ENCODE assay signal across 7 cellular contexts in the genomic region with DNA sequence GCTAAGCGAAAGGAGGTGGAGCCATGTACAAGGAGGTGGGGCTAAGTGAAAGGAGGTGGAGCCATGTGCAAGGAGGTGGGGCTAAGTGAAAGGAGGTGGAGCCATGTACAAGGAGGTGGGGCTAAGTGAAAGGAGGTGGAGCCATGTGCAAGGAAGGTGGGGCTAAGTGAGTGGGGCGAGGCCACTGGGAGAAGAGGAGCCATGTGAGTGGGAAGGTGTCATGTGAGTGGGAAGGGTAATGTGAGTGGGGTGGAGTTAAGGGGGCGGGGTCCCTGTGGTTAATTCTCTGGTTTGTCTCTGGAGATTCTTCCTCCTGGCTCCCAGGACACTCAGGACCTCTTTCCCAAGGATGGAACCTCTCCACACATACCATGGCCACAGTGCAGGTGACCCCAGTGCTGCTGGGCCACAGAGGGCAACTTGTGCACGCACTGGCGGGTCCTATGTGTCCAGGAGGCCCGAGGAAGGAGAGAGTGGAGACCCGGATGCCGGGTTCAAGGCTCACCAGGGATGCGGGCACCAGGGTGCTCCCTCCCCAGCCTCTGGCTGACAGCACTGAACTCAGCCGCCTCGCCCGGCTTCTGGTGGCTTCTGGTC.
DNase-seq lines count a peak whose midpoint lies in the region; ATAC-seq and TF ChIP-seq lines count a peak whose summit lies in the region.
"Not testable (repeated sequence)": the region's sequence is repeated elsewhere in the genome, so short reads cannot be mapped to it uniquely, and the experiment has no call there.

No MANE protein-coding gene starts in this region.

- not testable (repeated sequence) for H3K14ac ChIP-seq in neuronal stem cell (ENCODE audit: low read length)

- H3K79me1 ChIP-seq in neuronal stem cell (ENCODE audit: low read depth, low read length): not testable (repeated sequence)

- not testable (repeated sequence) for H2BK5ac ChIP-seq in neuronal stem cell (ENCODE audit: low read length)

- H2BK120ac ChIP-seq in neuronal stem cell (ENCODE audit: low read depth, low read length): not testable (repeated sequence)

- H4K8ac ChIP-seq in neuronal stem cell (ENCODE audit: low read depth, low read length): not testable (repeated sequence)

- not testable (repeated sequence) for TF ChIP-seq RAD21 in HCT116 (IDR thresholded peaks at IDR 0.05; ENCODE audit: low read depth)

- CTCF ChIA-PET in HCT116 (lab: Charles Lee): not testable (repeated sequence)

- not testable (repeated sequence) for H2AK5ac ChIP-seq in neuronal stem cell (ENCODE audit: low read depth, low read length)

- H4K91ac ChIP-seq in neuronal stem cell (ENCODE audit: low read depth, low read length, poor library complexity): not testable (repeated sequence)

- H3K4ac ChIP-seq in neuronal stem cell (ENCODE audit: low read length): not testable (repeated sequence)

- DNase-seq in HCT116 (ENCODE audit: low read depth, low spot score) (peak; percentile 4), ecto neural progenitor cell (ENCODE audit: low spot score) (peak; percentile 20), islet precursor cell (peak; percentile 29), stomach (peak; percentile 16)
- peak; percentile 44 for DNase-seq in activated effector memory CD4-positive, alpha-beta T cell treated with anti-CD3 and anti-CD28 coated beads, Interleukin-2, amount 50 U/mL, for 16 hours
- DNase-seq in neuronal stem cell (ENCODE audit: low spot score): not testable (repeated sequence)

- not testable (repeated sequence) for H4K20me1 ChIP-seq in BLaER1; HCT116 (ENCODE audit: insufficient read depth)

- RAD21 ChIA-PET in HCT116 (lab: Charles Lee; ENCODE audit: low non-redundant PET in 1 of 2, low total read pairs in 2 of 2, uncharacterized antibody in 2 of 2, unreplicated experiment in 2 of 2): not testable (repeated sequence)

- not testable (repeated sequence) for H3K36me3 ChIP-seq in BLaER1; HCT116 (ENCODE audit: control insufficient read depth in 1 of 2, insufficient read depth in 2 of 2, low read length in 2 of 2); neuronal stem cell (replicated peaks in 1 of 2; ENCODE audit: control insufficient read depth in 2 of 2, insufficient read depth in 2 of 2, low read length in 2 of 2)
- H3K36me3 ChIP-seq in stomach: peaks cover 0 to 14% (median 0%) of the 10 kb centered on the region in 4 donors

- not testable (repeated sequence) for H3K9me2 ChIP-seq in HCT116 (ENCODE audit: insufficient read depth)

- H3K79me2 ChIP-seq in HCT116 (ENCODE audit: insufficient read depth, low read length): not testable (repeated sequence)

- ATAC-seq in HCT116: peak; percentile 31; the same call in 1 of the 2 replicates

- peaks cover 13% of the 10 kb centered on the region for H3K9me3 ChIP-seq in BLaER1
- H3K9me3 ChIP-seq in HCT116 (ENCODE audit: control insufficient read depth in 1 of 2, insufficient read depth in 1 of 2, low read depth in 1 of 2, low read length in 2 of 2); neuronal stem cell (replicated peaks in 1 of 2; ENCODE audit: control insufficient read depth in 2 of 2, insufficient read depth in 1 of 2, low read depth in 1 of 2, low read length in 2 of 2); stomach: not testable (repeated sequence)

- H2BK12ac ChIP-seq in neuronal stem cell (ENCODE audit: low read length): not testable (repeated sequence)

- WGBS in neuronal stem cell (ENCODE audit: extremely low coverage in 2 of 2, insufficient read length in 2 of 2, insufficient replicate concordance in 1 of 2), 2 donors: no CpG with 5 or more reads among the region's 12 CpGs
- 24 to 84% (median 82%) methylated on average over 3 to 12 of the region's 12 CpGs for WGBS in stomach, 5 donors

- not testable (repeated sequence) for H3K27ac ChIP-seq in BLaER1; HCT116 (ENCODE audit: low read depth, low read length); neuronal stem cell (replicated peaks; ENCODE audit: low read length); stomach

- TF ChIP-seq CTCF in HCT116 (IDR thresholded peaks at IDR 0.05 in 2 of 3, conservative IDR thresholded peaks at IDR 0.05 in 1 of 3; ENCODE audit: borderline replicate concordance in 1 of 3, insufficient read depth in 1 of 3, low read depth in 2 of 3, low read length in 2 of 3); stomach (IDR thresholded peaks at IDR 0.05): not testable (repeated sequence)

- not testable (repeated sequence) for TF ChIP-seq POLR2A in HCT116 (IDR thresholded peaks at IDR 0.05; ENCODE audit: borderline replicate concordance, extremely low read depth, insufficient read depth, insufficient read length); stomach (IDR thresholded peaks at IDR 0.05)

- H3K23ac ChIP-seq in neuronal stem cell (ENCODE audit: low read depth, low read length, poor library complexity): not testable (repeated sequence)

- H3K18ac ChIP-seq in neuronal stem cell (ENCODE audit: low read length): peak overlapping the region; percentile 8

- not testable (repeated sequence) for H3K9ac ChIP-seq in BLaER1; HCT116 (ENCODE audit: low read length); neuronal stem cell (ENCODE audit: low read depth, low read length, poor library complexity)

- H3K27me3 ChIP-seq in BLaER1; HCT116 (ENCODE audit: insufficient read depth, low read length); neuronal stem cell (ENCODE audit: control insufficient read depth in 3 of 3, insufficient read depth in 3 of 3, low read depth in 1 of 3, low read length in 3 of 3); stomach: not testable (repeated sequence)

- not testable (repeated sequence) for H2BK15ac ChIP-seq in neuronal stem cell (ENCODE audit: low read length)

- TF ChIP-seq EP300 in stomach (IDR thresholded peaks at IDR 0.05): not testable (repeated sequence)

- intact Hi-C loops in HCT116 (cut with micrococcal nuclease); stomach (cut with DNase I; ENCODE audit: low total_unique reads): not testable (repeated sequence)

- not testable (repeated sequence) for H3K4me3 ChIP-seq in BLaER1; HCT116 (replicated peaks in 1 of 2; ENCODE audit: low read depth in 1 of 2, low read length in 2 of 2); neuronal stem cell (ENCODE audit: low read length in 2 of 2); stomach

- peak overlapping the region; percentile 20; the same call in 1 of the 2 replicates for H3K4me2 ChIP-seq in BLaER1
- H3K4me2 ChIP-seq in HCT116 (ENCODE audit: low read length); neuronal stem cell (ENCODE audit: insufficient read depth, low read length, poor library complexity, severe bottlenecking): not testable (repeated sequence)

- H3K4me1 ChIP-seq in BLaER1: peaks cover 78% of the 10 kb centered on the region
- H3K4me1 ChIP-seq in HCT116 (ENCODE audit: control insufficient read depth in 1 of 2, insufficient read depth in 2 of 2, low read length in 2 of 2); neuronal stem cell (ENCODE audit: control insufficient read depth in 2 of 2, insufficient read depth in 1 of 2, low read depth in 1 of 2, low read length in 2 of 2); stomach: not testable (repeated sequence)

- BruUV-seq in HCT116 (replicated peaks; lab: Mats Ljungman, UMichigan): not testable (repeated sequence)

- POLR2A ChIA-PET in HCT116 (lab: Charles Lee): not testable (repeated sequence)

- not testable (repeated sequence) for H2AFZ ChIP-seq in HCT116 (ENCODE audit: low read depth, low read length, poor library complexity, severe bottlenecking); neuronal stem cell (ENCODE audit: low read length)
